Comparison of ENCODE assay signal across 9 cellular contexts in genomic region chr11:67275606-67276409, GRCh38. TPM values are rescaled to one million over a fixed set of nuclear protein-coding genes. Genes with fewer than 3 reads are reported as not detected.
DNase-seq lines count a peak whose midpoint lies in the region; ATAC-seq and TF ChIP-seq lines count a peak whose summit lies in the region.
"Had no signal": no experiment of that assay in that cellular context is flagged by ENCODE, and none has a peak within 500 bp of the region (broad histone marks: within the 10 kb centered on the region; RNA-seq: fewer than 3 reads in every experiment).

No MANE protein-coding gene starts in this region.

- peak in 2 of 5 donors; percentile 52 to 59 for DNase-seq in CD8-positive, alpha-beta memory T cell
- DNase-seq in Peyer's patch (peak in 2 of 3 donors; percentile 44 to 48), dorsolateral prefrontal cortex (peak in 3 of 10 donors; percentile 13 to 38 (median 23)), posterior vena cava (ENCODE audit: low spot score) (peak; percentile 68), ecto neural progenitor cell (ENCODE audit: low spot score) (no peak), NCI-H526 treated with DMSO at 0.1 percent for 48 hours (lab: John Stamatoyannopoulos, UW) (no peak)

- POLR2A ChIA-PET in CD8-positive, alpha-beta memory T cell (lab: Charles Lee): interaction anchor here (0.8 to 12.9 kb wide), 2 partner anchors 13 to 209 kb away, joined by 3 to 283 read pairs; partner anchors contain the start of gene ANKRD13D

- peak overlapping the region; percentile 47 for H3K27ac ChIP-seq in CD8-positive, alpha-beta memory T cell (ENCODE audit: low read depth, low read length)
- H3K27ac ChIP-seq in Peyer's patch (peak overlapping the region; percentile 83 to 100 (median 90)), dorsolateral prefrontal cortex (peak overlapping the region in 52 of 59 donors; percentile 6 to 93 (median 81))

- H3K4me1 ChIP-seq in CD8-positive, alpha-beta memory T cell (ENCODE audit: insufficient read depth, low read length): peaks cover 100% of the 10 kb centered on the region
- H3K4me1 ChIP-seq in Peyer's patch: peaks cover 12 to 89% (median 86%) of the 10 kb centered on the region in 4 donors

- H3K27ac Mint-ChIP-seq in CD8-positive, alpha-beta memory T cell: peak overlapping the region; percentile 86 to 99 (median 98)
- H3K27ac Mint-ChIP-seq: type B pancreatic cell had no signal

- H3K36me3 Mint-ChIP-seq in CD8-positive, alpha-beta memory T cell: peaks cover 0 to 73% (median 6%) of the 10 kb centered on the region in 3 donors
- H3K36me3 Mint-ChIP-seq: type B pancreatic cell had no signal

- H3K27me3 ChIP-seq in CD8-positive, alpha-beta memory T cell (ENCODE audit: insufficient read depth, low read length, poor library complexity, severe bottlenecking): no peaks in the 10 kb centered on the region
- H3K27me3 ChIP-seq in Peyer's patch (no peaks in the 10 kb centered on the region), dorsolateral prefrontal cortex (no peaks in the 10 kb centered on the region)

- no peaks in the 10 kb centered on the region for H3K9me3 ChIP-seq in CD8-positive, alpha-beta memory T cell (ENCODE audit: low read length)
- H3K9me3 ChIP-seq in Peyer's patch: no peaks in the 10 kb centered on the region

- peaks cover 0 to 2% of the 10 kb centered on the region in 2 donors for H3K27me3 Mint-ChIP-seq in CD8-positive, alpha-beta memory T cell
- H3K27me3 Mint-ChIP-seq: type B pancreatic cell had no signal

- H3K9me3 Mint-ChIP-seq in CD8-positive, alpha-beta memory T cell: peaks cover 0 to 2% (median 0%) of the 10 kb centered on the region in 5 donors
- H3K9me3 Mint-ChIP-seq: type B pancreatic cell had no signal

- ATAC-seq in GM18517 (IDR thresholded peaks at IDR 0.05; ENCODE audit: unreplicated experiment) (no peak), HG03460 (IDR thresholded peaks at IDR 0.05; ENCODE audit: unreplicated experiment) (no peak)

- H3K36me3 ChIP-seq in CD8-positive, alpha-beta memory T cell (ENCODE audit: insufficient read depth, low read length): peaks cover 38% of the 10 kb centered on the region
- peaks cover 0 to 45% (median 0%) of the 10 kb centered on the region in 3 donors for H3K36me3 ChIP-seq in Peyer's patch

- peak overlapping the region; percentile 75 to 89 (median 81) for H3K4me3 Mint-ChIP-seq in CD8-positive, alpha-beta memory T cell
- H3K4me3 Mint-ChIP-seq: type B pancreatic cell had no signal

- TF ChIP-seq CTCF in Peyer's patch (IDR thresholded peaks at IDR 0.05): no peak
- TF ChIP-seq CTCF in dorsolateral prefrontal cortex (IDR thresholded peaks at IDR 0.05 in 54 of 56, conservative IDR thresholded peaks at IDR 0.05 in 2 of 56; ENCODE audit: low read depth in 1 of 56, partially characterized antibody in 56 of 56): no peak

- no peak for TF ChIP-seq POLR2A in Peyer's patch (IDR thresholded peaks at IDR 0.05)

- CTCF ChIA-PET in CD8-positive, alpha-beta memory T cell (lab: Charles Lee): interaction anchor here (1.0 to 2.7 kb wide), 4 partner anchors 8 to 42 kb away, joined by 4 to 11 read pairs (median 4); no protein-coding TSS in a partner anchor

- intact Hi-C loops in dorsolateral prefrontal cortex (cut with DNase I) (no loop called here), posterior vena cava (cut with DNase I) (no loop called here)

- peak overlapping the region; percentile 62 for H3K4me3 ChIP-seq in CD8-positive, alpha-beta memory T cell (ENCODE audit: low read length)
- H3K4me3 ChIP-seq in Peyer's patch (peak overlapping the region in 1 of 4 donors; percentile 0), dorsolateral prefrontal cortex (peak overlapping the region in 1 of 59 donors; percentile 19)

- peaks cover 76 to 93% (median 84%) of the 10 kb centered on the region in 3 donors for H3K4me1 Mint-ChIP-seq in CD8-positive, alpha-beta memory T cell

RNA-seq across cellular contexts. Expression of gene GRK2, which starts 9.5 kb away (rescaled TPM):
- total RNA-seq in CD8-positive, alpha-beta memory T cell: 100 to 1,000 TPM; 237 to 246 TPM
- polyA plus RNA-seq in CD8-positive, alpha-beta memory T cell: 69.9 TPM
- total RNA-seq in Peyer's patch: 100 to 1,000 TPM; 103 to 276 (median 163) TPM
- 100 to 1,000 TPM in 93 of 120 experiments, 10 to 100 TPM in 27; 63.9 to 144 (median 111) TPM for total RNA-seq in dorsolateral prefrontal cortex
- total RNA-seq in posterior vena cava: 10 to 100 TPM; 50.4 to 58.2 TPM

RNA-seq across cellular contexts. Expression of gene ANKRD13D, which starts 13.3 kb away (rescaled TPM):
- 10 to 100 TPM; 84.9 to 90.1 TPM for total RNA-seq in CD8-positive, alpha-beta memory T cell
- polyA plus RNA-seq in CD8-positive, alpha-beta memory T cell: 23.9 TPM
- total RNA-seq in Peyer's patch (10 to 100 TPM; 25.4 to 97.4 (median 41.5) TPM), dorsolateral prefrontal cortex (100 to 1,000 TPM in 5 of 120 experiments, 10 to 100 TPM in 115; 54.5 to 110 (median 77.3) TPM), posterior vena cava (10 to 100 TPM; 40.7 to 42.8 TPM)

RNA-seq across cellular contexts. Expression of gene SSH3, which starts 27.5 kb away (rescaled TPM):
- total RNA-seq in CD8-positive, alpha-beta memory T cell: 10 to 100 TPM in 1 of 2 experiments, 1 to 10 TPM in 1; 8.4 to 10.6 TPM
- polyA plus RNA-seq in CD8-positive, alpha-beta memory T cell: 3.5 TPM
- total RNA-seq in Peyer's patch (100 to 1,000 TPM in 2 of 4 donors, 10 to 100 TPM in 2; 55.9 to 128 (median 99.9) TPM), dorsolateral prefrontal cortex (10 to 100 TPM; 15.0 to 46.9 (median 26.2) TPM), posterior vena cava (10 to 100 TPM; 23.5 to 26.2 TPM)

Comparison
In these comparisons a context has a peak if more than half of its experiments do, and no peak if none do; other contexts are left out.
1. DNase-seq: peak in Peyer's patch (2 of 3) and posterior vena cava (single experiment); none in ecto neural progenitor cell (single experiment) and NCI-H526 treated with DMSO at 0.1 percent for 48 hours (single experiment).
2. Peak in every context shown above with its lines, with median percentiles within 50 percentile points of each other: H3K27ac ChIP-seq.